In the genomic region with DNA sequence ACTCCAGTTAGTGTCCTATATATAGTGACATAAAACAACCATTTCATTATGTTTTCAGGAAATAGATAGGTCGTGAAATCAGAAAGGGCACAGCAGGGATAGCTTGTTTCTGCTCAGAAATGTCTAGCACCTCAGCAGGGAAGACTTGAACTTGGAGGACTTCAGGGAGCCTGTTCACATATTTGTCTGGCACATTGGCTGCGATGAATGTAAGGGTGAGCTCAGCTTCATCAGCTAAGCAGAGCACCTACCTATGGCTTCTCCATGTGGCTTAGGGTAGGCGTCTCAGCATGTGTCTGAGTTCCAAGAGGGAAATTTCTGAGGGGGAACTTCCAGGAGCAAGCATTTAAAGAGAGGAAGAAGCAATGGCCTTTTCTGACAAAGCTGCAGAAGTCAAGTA, we compare ENCODE assay signal across 1 cellular context.
TF ChIP-seq lines count a peak whose summit lies in the region.

No MANE protein-coding gene starts in this region.

TF ChIP-seq in GM23338, 12 proteins besides CTCF, POLR2A, EP300 and RAD21 (continued from another document):
- no peak for TF ChIP-seq ZNF331 (CRISPR knock-in tag; IDR thresholded peaks at IDR 0.05; ENCODE audit: low read depth)
- no peak for TF ChIP-seq EZH2phosphoT487 (IDR thresholded peaks at IDR 0.05; ENCODE audit: unreplicated experiment)
